In the genomic region with DNA sequence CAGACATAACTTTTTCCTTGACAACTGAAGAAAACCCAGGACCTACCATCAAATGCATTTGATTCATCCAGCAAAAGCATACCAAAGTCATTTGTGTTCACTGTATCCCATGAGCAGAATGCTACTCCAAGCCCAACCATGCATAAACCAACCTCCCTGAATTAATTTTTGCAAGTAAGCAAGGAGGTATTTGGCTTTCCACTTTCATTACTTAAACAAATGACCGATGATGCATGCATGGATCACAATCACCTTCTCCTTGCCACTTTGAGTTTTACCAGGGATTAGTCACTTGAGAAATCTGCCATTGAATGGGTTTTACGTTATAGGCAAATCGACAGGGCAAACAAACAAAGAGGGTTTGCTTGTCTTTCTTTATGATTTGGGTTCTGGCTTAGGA, we compare ENCODE assay signal across 12 cellular contexts.
DNase-seq lines count a peak whose midpoint lies in the region; ATAC-seq and TF ChIP-seq lines count a peak whose summit lies in the region.
"Had no signal": no experiment of that assay in that cellular context is flagged by ENCODE, and none has a peak within 500 bp of the region (broad histone marks: within the 10 kb centered on the region; RNA-seq: fewer than 3 reads in every experiment).

No MANE protein-coding gene starts in this region.

- DNase-seq in DMS79 (lab: John Stamatoyannopoulos, UW) (peak; percentile 81), M059J (ENCODE audit: low read depth) (peak; percentile 96), choroid plexus epithelial cell (ENCODE audit: low read depth) (peak; percentile 55), left kidney (ENCODE audit: low read depth, low spot score) (peak; percentile 21), posterior vena cava (ENCODE audit: low spot score) (no peak)
- DNase-seq in central memory CD4-positive, alpha-beta T cell, result no peak
- DNase-seq: activated CD4-positive, alpha-beta T cell treated with anti-CD3 and anti-CD28 coated beads, Interleukin-2, amount 50 U/mL, for 48 hours; activated effector memory CD4-positive, alpha-beta T cell treated with Interleukin-2 at 50 U/mL for 16 hours; kidney; small intestine had no signal

- intact Hi-C loops in posterior vena cava (cut with DNase I), result no loop called here

- TF ChIP-seq CTCF in choroid plexus epithelial cell (conservative IDR thresholded peaks at IDR 0.05; ENCODE audit: low read depth, low read length), result no peak

- ATAC-seq in GM21381 (IDR thresholded peaks at IDR 0.05; ENCODE audit: unreplicated experiment), result no peak
- ATAC-seq in GM21515 (IDR thresholded peaks at IDR 0.05; ENCODE audit: unreplicated experiment), result no peak

- no peak overlapping the region for H3K4me3 ChIP-seq in choroid plexus epithelial cell (ENCODE audit: low read depth, low read length)

Comparison
In these comparisons a context has a peak if more than half of its experiments do, and no peak if none do; other contexts are left out.
1. DNase-seq: peak in DMS79 (single experiment), M059J (single experiment), choroid plexus epithelial cell (single experiment) and left kidney (single experiment); none in central memory CD4-positive, alpha-beta T cell (single experiment) and posterior vena cava (single experiment).